Comparison of ENCODE assay signal across 23 cellular contexts in the genomic region with DNA sequence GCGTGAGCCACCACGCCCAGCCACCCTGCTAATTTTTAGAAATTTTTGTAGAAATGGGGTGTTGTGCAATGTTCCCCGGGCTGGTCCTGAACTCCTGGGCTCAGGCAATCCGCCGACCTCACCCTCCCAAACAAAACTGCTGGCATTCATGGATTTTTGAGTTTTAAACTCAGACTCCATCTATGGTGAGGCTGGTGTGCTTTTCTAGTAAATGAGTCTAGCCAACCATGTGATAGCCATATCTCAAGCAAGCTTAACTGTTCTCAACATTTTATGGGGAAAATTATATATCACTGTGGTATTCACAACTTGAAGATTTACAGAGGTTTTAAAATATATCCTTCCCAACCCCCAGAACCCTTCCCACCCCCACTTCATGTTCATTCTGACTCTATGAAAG. TPM values are rescaled to one million over a fixed set of nuclear protein-coding genes. Genes with fewer than 3 reads are reported as not detected.
DNase-seq lines count a peak whose midpoint lies in the region; TF ChIP-seq lines count a peak whose summit lies in the region.
"Had no signal": no experiment of that assay in that cellular context is flagged by ENCODE, and none has a peak within 500 bp of the region (broad histone marks: within the 10 kb centered on the region; RNA-seq: fewer than 3 reads in every experiment).

No MANE protein-coding gene starts in this region.

- intact Hi-C loops in A673 (cut with micrococcal nuclease; ENCODE audit: unreplicated experiment): no loop called here

- H3K4me1 ChIP-seq in A673 (ENCODE audit: insufficient read depth, low read length, poor library complexity, severe bottlenecking): no peaks in the 10 kb centered on the region

- no peak overlapping the region for H3K27ac ChIP-seq in A673 (ENCODE audit: low read depth, low read length, poor library complexity, severe bottlenecking)
- H3K27ac ChIP-seq: BLaER1 treated with 17β-estradiol and CSF1 and Interleukin-3, amounts not matched to agents 10 nM and 100 nM; C4-2B had no signal

- H3K4me3 ChIP-seq in fibroblast of villous mesenchyme (ENCODE audit: low read depth, low read length) (no peak overlapping the region), A673 (ENCODE audit: low read depth, low read length, poor library complexity, severe bottlenecking) (no peak overlapping the region)
- H3K4me3 ChIP-seq: BLaER1 treated with 17β-estradiol and CSF1 and Interleukin-3, amounts not matched to agents 10 nM and 100 nM; GM12878 had no signal

- peak overlapping the region; percentile 42 for H3K4me3 Mint-ChIP-seq in neural crest cell
- H3K4me3 Mint-ChIP-seq: B cell; CD4-positive, alpha-beta T cell; CD8-positive, alpha-beta T cell had no signal

- H3K9me3 Mint-ChIP-seq in neural crest cell: no peaks in the 10 kb centered on the region
- H3K9me3 Mint-ChIP-seq: CD4-positive, alpha-beta T cell; CD8-positive, alpha-beta T cell had no signal

- CTCF ChIA-PET in A673 (lab: Charles Lee): no interaction called here

- peaks cover 16% of the 10 kb centered on the region for H3K4me1 Mint-ChIP-seq in neural crest cell

- TF ChIP-seq CTCF in fibroblast of villous mesenchyme (IDR thresholded peaks at IDR 0.05; ENCODE audit: insufficient read depth, low read depth, low read length) (no peak), neural crest cell (conservative IDR thresholded peaks at IDR 0.05) (no peak), A673 (conservative IDR thresholded peaks at IDR 0.05; ENCODE audit: low read depth, low read length) (no peak)

- DNase-seq in amniotic epithelial cell (ENCODE audit: low read depth): peak; percentile 43
- DNase-seq in fibroblast of villous mesenchyme (ENCODE audit: low read depth): peak; percentile 95
- DNase-seq in neural crest cell (ENCODE audit: low read depth, low spot score): no peak
- DNase-seq in A673 (ENCODE audit: low spot score): no peak
- DNase-seq in NCI-H1105 treated with DMSO at 0.1 percent for 48 hours (lab: John Stamatoyannopoulos, UW): no peak
- DNase-seq: 8988T; AML-193; CD4-positive, alpha-beta T cell; CD8-positive, alpha-beta T cell; COR-L47; DMS 273 treated with DMSO at 0.1 percent for 48 hours; DMS153; DMS53; DMS79; DND-41; EL; GDM1 had no signal

- no peaks in the 10 kb centered on the region for H3K27me3 ChIP-seq in A673 (replicated peaks; ENCODE audit: insufficient read depth, low read depth, low read length, poor library complexity)
- H3K27me3 ChIP-seq: BLaER1 treated with 17β-estradiol and CSF1 and Interleukin-3, amounts not matched to agents 10 nM and 100 nM had no signal

- POLR2A ChIA-PET in A673 (lab: Charles Lee; ENCODE audit: low non-redundant PET): no interaction called here

- no peaks in the 10 kb centered on the region for H3K27me3 Mint-ChIP-seq in neural crest cell (ENCODE audit: low read depth)
- H3K27me3 Mint-ChIP-seq: CD4-positive, alpha-beta T cell had no signal

- no TSS peak for BruUV-seq in A673 (replicated peaks; lab: Mats Ljungman, UMichigan)

- H3K36me3 Mint-ChIP-seq in neural crest cell (ENCODE audit: low read depth): peaks cover 2% of the 10 kb centered on the region
- H3K36me3 Mint-ChIP-seq: CD8-positive, alpha-beta T cell had no signal

- H3K27ac Mint-ChIP-seq in neural crest cell (ENCODE audit: unreplicated experiment): no peak overlapping the region
- H3K27ac Mint-ChIP-seq: B cell; CD4-positive, alpha-beta T cell; CD8-positive, alpha-beta T cell had no signal

- no peaks in the 10 kb centered on the region for H3K36me3 ChIP-seq in A673 (ENCODE audit: insufficient read depth, low read length, poor library complexity, severe bottlenecking)
- H3K36me3 ChIP-seq: BLaER1 treated with 17β-estradiol and CSF1 and Interleukin-3, amounts not matched to agents 10 nM and 100 nM had no signal

- H3K9me3 ChIP-seq in A673 (ENCODE audit: low read depth, low read length, poor library complexity, severe bottlenecking): no peaks in the 10 kb centered on the region
- H3K9me3 ChIP-seq: BLaER1 treated with 17β-estradiol and CSF1 and Interleukin-3, amounts not matched to agents 10 nM and 100 nM had no signal

RNA-seq across cellular contexts. Expression of gene NADK2, which starts 4.3 kb away (rescaled TPM):
- 21.9 and 36.3 TPM in 2 replicates for total RNA-seq in fibroblast of villous mesenchyme
- 27.2 and 29.2 TPM in 2 replicates for total RNA-seq in neural crest cell
- total RNA-seq in A673 (2021): 31.6 and 37.1 TPM in 2 replicates

RNA-seq across cellular contexts. Expression of gene RANBP3L, which starts 55.7 kb away (rescaled TPM):
- total RNA-seq in fibroblast of villous mesenchyme (0.32 and 1.3 TPM in 2 replicates), neural crest cell (not detected in 2 replicates), A673 (2021) (not detected in 2 replicates)
- total RNA-seq: B cell; CD4-positive, alpha-beta T cell; CD8-positive, alpha-beta T cell; Daoy; G401 had no signal

Comparison
In these comparisons a context has a peak if more than half of its experiments do, and no peak if none do; other contexts are left out.
1. DNase-seq: peak in amniotic epithelial cell (single experiment) and fibroblast of villous mesenchyme (single experiment); none in neural crest cell (single experiment), A673 (single experiment) and NCI-H1105 treated with DMSO at 0.1 percent for 48 hours (single experiment).